In the genomic region with DNA sequence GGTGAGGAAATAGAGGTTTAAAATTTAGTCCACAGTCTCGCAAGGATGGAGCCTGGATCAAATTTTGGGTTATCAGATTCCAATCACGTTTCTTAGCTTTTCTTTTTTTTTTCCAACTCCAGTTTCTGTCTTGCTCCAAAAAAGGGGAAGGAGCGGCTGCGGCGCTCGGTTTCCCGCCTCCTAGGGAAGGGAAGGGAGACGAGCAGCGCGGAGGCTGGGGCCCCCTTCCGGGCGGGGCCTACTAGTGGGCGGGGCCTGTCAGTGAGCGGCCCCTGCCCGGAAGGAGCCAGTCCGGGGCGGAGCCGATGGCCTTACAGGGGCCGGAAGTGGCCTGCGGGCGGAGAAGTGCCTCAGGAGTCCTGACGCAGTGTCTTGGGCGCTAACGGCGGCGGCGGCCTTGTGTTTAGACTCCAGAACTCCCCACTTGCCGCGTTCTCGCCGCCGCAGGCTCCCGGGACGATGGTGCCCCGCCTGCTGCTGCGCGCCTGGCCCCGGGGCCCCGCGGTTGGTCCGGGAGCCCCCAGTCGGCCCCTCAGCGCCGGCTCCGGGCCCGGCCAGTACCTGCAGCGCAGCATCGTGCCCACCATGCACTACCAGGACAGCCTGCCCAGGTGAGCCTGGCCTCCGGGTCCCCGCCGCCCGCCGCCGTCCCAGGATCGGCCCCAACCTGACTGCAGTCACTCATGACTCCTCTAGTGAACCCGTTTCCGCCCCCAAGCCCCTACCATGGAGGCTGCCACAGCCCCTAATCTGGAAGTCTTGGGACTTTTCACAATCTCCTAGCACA, we compare ENCODE assay signal across 8 cellular contexts. TPM values are rescaled to one million over a fixed set of nuclear protein-coding genes. Genes with fewer than 3 reads are reported as not detected.
DNase-seq lines count a peak whose midpoint lies in the region; ATAC-seq and TF ChIP-seq lines count a peak whose summit lies in the region.

A gene (plus strand): TSS at position 340 of the 787 bp plus-strand sequence. CDS start 120 bp downstream, at position 460.

- H3F3A ChIP-seq in SU-DHL-6 (ENCODE audit: insufficient read depth): no peaks in the 10 kb centered on the region

- H3K4me2 ChIP-seq in SU-DHL-6 (ENCODE audit: low read depth, low read length, poor library complexity, severe bottlenecking) (peak within 1 kb of the TSS; percentile 90), osteoblast (ENCODE audit: insufficient read depth, low read length) (peak within 1 kb of the TSS; percentile 93)

- no peaks in the 10 kb centered on the region for H3K27me3 ChIP-seq in SU-DHL-6 (ENCODE audit: low read length)
- H3K27me3 ChIP-seq in osteoblast (ENCODE audit: insufficient read depth, low read length): no peaks in the 10 kb centered on the region
- H3K27me3 ChIP-seq in testis: no peaks in the 10 kb centered on the region

- peak; percentile 69 for DNase-seq in GM12864 (ENCODE audit: low read depth)
- DNase-seq in NCI-H1417 (lab: John Stamatoyannopoulos, UW): peak; percentile 93 to 94 (median 93)
- peak; percentile 95 for DNase-seq in activated naive CD8-positive, alpha-beta T cell treated with anti-CD3 and anti-CD28 coated beads for 36 hours
- DNase-seq in glutamatergic neuron: peak; percentile 90
- DNase-seq in osteoblast (ENCODE audit: insufficient read length, low spot score, missing footprints): peak; percentile 98
- DNase-seq in testis: peak; percentile 95

- H2AFZ ChIP-seq in SU-DHL-6 (ENCODE audit: low read depth, low read length, severe bottlenecking) (peak within 1 kb of the TSS; percentile 87), osteoblast (ENCODE audit: low read length) (peak within 1 kb of the TSS; percentile 86)

- H3K4me3 Mint-ChIP-seq in activated naive CD8-positive, alpha-beta T cell treated with anti-CD3 and anti-CD28 coated beads for 36 hours: peak within 1 kb of the TSS; percentile 90
- H3K4me3 Mint-ChIP-seq in glutamatergic neuron (ENCODE audit: unreplicated experiment): peak within 1 kb of the TSS; percentile 99

- H3K4me3 ChIP-seq in GM12864 (ENCODE audit: low read depth, low read length) (peak within 1 kb of the TSS; percentile 85), SU-DHL-6 (ENCODE audit: insufficient read depth, low read length, poor library complexity, severe bottlenecking) (peak within 1 kb of the TSS; percentile 90), osteoblast (ENCODE audit: insufficient read depth, low read length) (peak within 1 kb of the TSS; percentile 87), testis (peak within 1 kb of the TSS; percentile 92 to 97)

- H3K9me3 Mint-ChIP-seq in activated naive CD8-positive, alpha-beta T cell treated with anti-CD3 and anti-CD28 coated beads for 36 hours: no peaks in the 10 kb centered on the region
- peaks cover 8% of the 10 kb centered on the region for H3K9me3 Mint-ChIP-seq in glutamatergic neuron (ENCODE audit: unreplicated experiment)

- H3K79me2 ChIP-seq in SU-DHL-6 (ENCODE audit: insufficient read depth, low read length) (no peaks in the 10 kb centered on the region), osteoblast (ENCODE audit: insufficient read depth, low read length) (peaks cover 26% of the 10 kb centered on the region)

- peak; percentile 98 for ATAC-seq in HG02678 (IDR thresholded peaks at IDR 0.05; ENCODE audit: unreplicated experiment)

- H3K36me3 Mint-ChIP-seq in activated naive CD8-positive, alpha-beta T cell treated with anti-CD3 and anti-CD28 coated beads for 36 hours: peaks cover 13% of the 10 kb centered on the region
- H3K36me3 Mint-ChIP-seq in glutamatergic neuron (ENCODE audit: unreplicated experiment): no peaks in the 10 kb centered on the region

- H3K27ac ChIP-seq in SU-DHL-6 (ENCODE audit: low read depth, low read length) (peak within 1 kb of the TSS; percentile 51), osteoblast (ENCODE audit: low read depth, low read length) (peak within 1 kb of the TSS; percentile 89), testis (peak within 1 kb of the TSS; percentile 96)

- no peaks in the 10 kb centered on the region for H4K20me1 ChIP-seq in SU-DHL-6 (ENCODE audit: low read depth, low read length)
- H4K20me1 ChIP-seq in osteoblast (ENCODE audit: insufficient read depth, low read length): peaks cover 4% of the 10 kb centered on the region

- no peaks in the 10 kb centered on the region for H3K27me3 Mint-ChIP-seq in activated naive CD8-positive, alpha-beta T cell treated with anti-CD3 and anti-CD28 coated beads for 36 hours
- peaks cover 6% of the 10 kb centered on the region for H3K27me3 Mint-ChIP-seq in glutamatergic neuron (ENCODE audit: unreplicated experiment)

- peaks cover 21% of the 10 kb centered on the region for H3K4me1 ChIP-seq in osteoblast (ENCODE audit: insufficient read depth, low read length)
- peaks cover 32% of the 10 kb centered on the region for H3K4me1 ChIP-seq in testis

- peak within 1 kb of the TSS; percentile 93 for H3K27ac Mint-ChIP-seq in activated naive CD8-positive, alpha-beta T cell treated with anti-CD3 and anti-CD28 coated beads for 36 hours
- H3K27ac Mint-ChIP-seq in glutamatergic neuron (ENCODE audit: unreplicated experiment): peak within 1 kb of the TSS; percentile 72

- H3K9ac ChIP-seq in SU-DHL-6 (ENCODE audit: low read length): peak within 1 kb of the TSS; percentile 97

- no peaks in the 10 kb centered on the region for H3K9me3 ChIP-seq in SU-DHL-6 (ENCODE audit: insufficient read depth, low read length)
- H3K9me3 ChIP-seq in osteoblast (ENCODE audit: low read depth, low read length): no peaks in the 10 kb centered on the region
- no peaks in the 10 kb centered on the region for H3K9me3 ChIP-seq in testis

- H3K9me2 ChIP-seq in SU-DHL-6 (replicated peaks; ENCODE audit: insufficient read depth, low read length): no peaks in the 10 kb centered on the region

- TF ChIP-seq POLR2A in testis (IDR thresholded peaks at IDR 0.05): peak; percentile 80

- intact Hi-C loops in testis (cut with DNase I; ENCODE audit: low total_unique reads): no loop called here

- 0% methylated on average over 30 to 57 of the region's 57 CpGs for WGBS in testis, 2 donors

- H3K4me1 Mint-ChIP-seq in activated naive CD8-positive, alpha-beta T cell treated with anti-CD3 and anti-CD28 coated beads for 36 hours: peaks cover 20% of the 10 kb centered on the region
- peaks cover 13% of the 10 kb centered on the region for H3K4me1 Mint-ChIP-seq in glutamatergic neuron (ENCODE audit: low read depth, unreplicated experiment)

- TF ChIP-seq CTCF in GM12864 (IDR thresholded peaks at IDR 0.05; ENCODE audit: low read depth, low read length, missing control alignments) (no peak), SU-DHL-6 (IDR thresholded peaks at IDR 0.05; ENCODE audit: insufficient read depth, low read length, poor library complexity, severe bottlenecking) (no peak), glutamatergic neuron (IDR thresholded peaks at IDR 0.05; ENCODE audit: partially characterized antibody, unreplicated experiment) (no peak), osteoblast (IDR thresholded peaks at IDR 0.05; ENCODE audit: extremely low read depth, low read depth, low read length) (no peak), testis (IDR thresholded peaks at IDR 0.05) (peak in 2 of 3 experiments; percentile 16 to 19)

- H3K36me3 ChIP-seq in SU-DHL-6 (ENCODE audit: low read length) (no peaks in the 10 kb centered on the region), osteoblast (ENCODE audit: insufficient read depth, low read length) (peaks cover 9% of the 10 kb centered on the region), testis (ENCODE audit: low read depth, missing control alignments) (no peaks in the 10 kb centered on the region)

RNA-seq across cellular contexts. Expression of the gene that starts here (rescaled TPM):
- total RNA-seq in activated naive CD8-positive, alpha-beta T cell treated with anti-CD3 and anti-CD28 coated beads for 36 hours: 10 to 100 TPM; 21.6 to 24.6 TPM
- total RNA-seq in glutamatergic neuron (ENCODE audit: unreplicated experiment) (21.7 TPM), osteoblast (20.6 and 24.2 TPM in 2 replicates), testis (10 to 100 TPM; 44.4 to 61.7 TPM)
- 36.9 TPM for polyA plus RNA-seq in testis (ENCODE audit: insufficient read depth, low read depth, low replicate concordance)

Comparison
In these comparisons a context has a peak if more than half of its experiments do, and no peak if none do; other contexts are left out.
1. Peak in every context shown above with its lines: DNase-seq, ATAC-seq, H3K4me3 ChIP-seq and H3K27ac ChIP-seq.
2. CTCF ChIP-seq: peak in testis (2 of 3); none in GM12864 (single experiment), SU-DHL-6 (single experiment), glutamatergic neuron (single experiment) and osteoblast (single experiment).